In the genomic region with DNA sequence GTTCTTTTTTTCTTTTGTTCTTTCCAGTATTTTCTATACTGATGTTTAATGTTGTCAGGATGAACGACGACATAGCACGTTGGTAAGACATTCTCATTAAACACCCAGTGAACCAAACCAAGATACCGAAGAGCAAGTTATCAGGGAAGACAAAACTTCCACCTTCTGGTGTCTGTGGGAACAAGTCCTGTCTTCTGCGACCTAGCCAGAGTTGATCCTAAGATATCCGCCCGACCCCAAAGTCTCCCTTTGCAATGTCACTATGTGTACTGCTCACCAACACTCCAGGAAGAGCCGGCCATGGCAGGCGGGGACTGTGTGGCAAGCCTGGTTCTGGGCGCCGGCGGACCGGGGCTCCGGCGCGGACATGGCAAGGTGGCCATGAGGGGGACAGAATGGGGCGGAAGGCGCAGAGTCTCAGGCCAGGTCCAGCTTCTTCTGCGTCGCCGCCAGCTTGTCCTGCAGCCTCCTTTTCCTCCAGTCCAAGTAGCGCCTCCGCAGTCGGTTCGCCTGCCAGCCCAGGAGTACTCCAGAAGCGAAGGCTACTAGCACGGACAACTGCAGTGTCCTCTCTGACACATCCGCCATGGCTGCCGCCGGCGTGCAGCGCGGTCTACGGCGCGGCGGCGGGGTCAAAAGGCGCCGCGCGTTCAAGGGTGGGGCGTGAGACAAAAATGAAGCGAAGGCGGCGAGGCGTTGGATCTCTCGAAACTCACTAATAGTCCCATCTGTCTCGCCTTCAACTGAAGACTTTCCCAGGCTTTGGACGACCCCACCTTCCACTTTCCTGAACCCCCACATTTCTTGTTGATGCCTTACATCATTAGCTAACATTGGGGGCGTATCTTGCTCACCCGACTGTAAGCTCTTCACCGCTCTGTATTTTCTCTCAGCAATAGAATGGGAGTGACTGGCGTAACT, we compare ENCODE assay signal across 1 cellular context.
A peak's percentile ranks its signal among the peaks of the same experiment; 100 is the strongest.
TF ChIP-seq lines count a peak whose summit lies in the region.

A gene with protein sequence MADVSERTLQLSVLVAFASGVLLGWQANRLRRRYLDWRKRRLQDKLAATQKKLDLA (minus strand): TSS at position 610 of the 921 bp plus-strand sequence. CDS start 22 bp downstream, at position 588.

TF ChIP-seq in HepG2, 621 proteins besides CTCF, POLR2A, EP300 and RAD21 (continued from another document and continues in another):
- no peak for TF ChIP-seq ZNF841 (CRISPR knock-in tag; IDR thresholded peaks at IDR 0.05; ENCODE audit: borderline replicate concordance)
- peak; percentile 76 for TF ChIP-seq REPIN1 (CRISPR knock-in tag; IDR thresholded peaks at IDR 0.05; ENCODE audit: borderline replicate concordance, low read depth)
- no peak for TF ChIP-seq RBM22 (optimal IDR thresholded peaks at IDR 0.05; ENCODE audit: low read length)
- TF ChIP-seq, protein P1, sequence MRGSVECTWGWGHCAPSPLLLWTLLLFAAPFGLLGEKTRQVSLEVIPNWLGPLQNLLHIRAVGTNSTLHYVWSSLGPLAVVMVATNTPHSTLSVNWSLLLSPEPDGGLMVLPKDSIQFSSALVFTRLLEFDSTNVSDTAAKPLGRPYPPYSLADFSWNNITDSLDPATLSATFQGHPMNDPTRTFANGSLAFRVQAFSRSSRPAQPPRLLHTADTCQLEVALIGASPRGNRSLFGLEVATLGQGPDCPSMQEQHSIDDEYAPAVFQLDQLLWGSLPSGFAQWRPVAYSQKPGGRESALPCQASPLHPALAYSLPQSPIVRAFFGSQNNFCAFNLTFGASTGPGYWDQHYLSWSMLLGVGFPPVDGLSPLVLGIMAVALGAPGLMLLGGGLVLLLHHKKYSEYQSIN (CRISPR knock-in tag; IDR thresholded peaks at IDR 0.05; ENCODE audit: borderline replicate concordance) = no peak; the same call in 1 of the 2 replicates
- no peak for TF ChIP-seq HMGA1 (CRISPR knock-in tag; conservative IDR thresholded peaks at IDR 0.05)
- TF ChIP-seq TOE1 (CRISPR knock-in tag; IDR thresholded peaks at IDR 0.05) = 0 out of 2 replicates have a peak, but pooled peaks have one; percentile 63
- TF ChIP-seq, protein P2, sequence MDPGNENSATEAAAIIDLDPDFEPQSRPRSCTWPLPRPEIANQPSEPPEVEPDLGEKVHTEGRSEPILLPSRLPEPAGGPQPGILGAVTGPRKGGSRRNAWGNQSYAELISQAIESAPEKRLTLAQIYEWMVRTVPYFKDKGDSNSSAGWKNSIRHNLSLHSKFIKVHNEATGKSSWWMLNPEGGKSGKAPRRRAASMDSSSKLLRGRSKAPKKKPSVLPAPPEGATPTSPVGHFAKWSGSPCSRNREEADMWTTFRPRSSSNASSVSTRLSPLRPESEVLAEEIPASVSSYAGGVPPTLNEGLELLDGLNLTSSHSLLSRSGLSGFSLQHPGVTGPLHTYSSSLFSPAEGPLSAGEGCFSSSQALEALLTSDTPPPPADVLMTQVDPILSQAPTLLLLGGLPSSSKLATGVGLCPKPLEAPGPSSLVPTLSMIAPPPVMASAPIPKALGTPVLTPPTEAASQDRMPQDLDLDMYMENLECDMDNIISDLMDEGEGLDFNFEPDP (CRISPR knock-in tag; conservative IDR thresholded peaks at IDR 0.05) = peak; percentile 99
- TF ChIP-seq SRF (IDR thresholded peaks at IDR 0.05; ENCODE audit: low read depth, low read length) = no peak
- no peak for TF ChIP-seq TAF15 (IDR thresholded peaks at IDR 0.05; ENCODE audit: low read depth, low read length, poor library complexity, severe bottlenecking)
- peak; percentile 94 for TF ChIP-seq HOXA3 (CRISPR knock-in tag; IDR thresholded peaks at IDR 0.05)
- peak; percentile 62 for TF ChIP-seq SP4 (CRISPR knock-in tag; IDR thresholded peaks at IDR 0.05)
- no peak for TF ChIP-seq RELA (CRISPR knock-in tag; IDR thresholded peaks at IDR 0.05)
- TF ChIP-seq SRSF4 (IDR thresholded peaks at IDR 0.05; ENCODE audit: low read depth, low read length, poor library complexity, severe bottlenecking) = no peak
- no peak for TF ChIP-seq HMG20A (CRISPR knock-in tag; IDR thresholded peaks at IDR 0.05; ENCODE audit: borderline replicate concordance)
- TF ChIP-seq ATRX (CRISPR knock-in tag; IDR thresholded peaks at IDR 0.05; ENCODE audit: borderline replicate concordance) = no peak
- peak; percentile 61; the same call in 1 of the 2 replicates for TF ChIP-seq ZNF441 (CRISPR knock-in tag; IDR thresholded peaks at IDR 0.05; ENCODE audit: borderline replicate concordance)
- TF ChIP-seq TBL1XR1 (IDR thresholded peaks at IDR 0.05; ENCODE audit: borderline replicate concordance, low read length, partially characterized antibody) = peak; percentile 58
- TF ChIP-seq KAT7 (CRISPR knock-in tag; IDR thresholded peaks at IDR 0.05; ENCODE audit: borderline replicate concordance) = peak; percentile 94
- TF ChIP-seq KDM5B (CRISPR knock-in tag; IDR thresholded peaks at IDR 0.05; ENCODE audit: borderline replicate concordance) = peak; percentile 95
- TF ChIP-seq, protein P3, sequence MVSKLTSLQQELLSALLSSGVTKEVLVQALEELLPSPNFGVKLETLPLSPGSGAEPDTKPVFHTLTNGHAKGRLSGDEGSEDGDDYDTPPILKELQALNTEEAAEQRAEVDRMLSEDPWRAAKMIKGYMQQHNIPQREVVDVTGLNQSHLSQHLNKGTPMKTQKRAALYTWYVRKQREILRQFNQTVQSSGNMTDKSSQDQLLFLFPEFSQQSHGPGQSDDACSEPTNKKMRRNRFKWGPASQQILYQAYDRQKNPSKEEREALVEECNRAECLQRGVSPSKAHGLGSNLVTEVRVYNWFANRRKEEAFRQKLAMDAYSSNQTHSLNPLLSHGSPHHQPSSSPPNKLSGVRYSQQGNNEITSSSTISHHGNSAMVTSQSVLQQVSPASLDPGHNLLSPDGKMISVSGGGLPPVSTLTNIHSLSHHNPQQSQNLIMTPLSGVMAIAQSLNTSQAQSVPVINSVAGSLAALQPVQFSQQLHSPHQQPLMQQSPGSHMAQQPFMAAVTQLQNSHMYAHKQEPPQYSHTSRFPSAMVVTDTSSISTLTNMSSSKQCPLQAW (CRISPR knock-in tag; IDR thresholded peaks at IDR 0.05) = peak; percentile 73; the same call in 1 of the 2 replicates
- TF ChIP-seq ELF1 (CRISPR knock-in tag; IDR thresholded peaks at IDR 0.05) = peak; percentile 68; the same call in 1 of the 2 replicates
- peak; percentile 48; the same call in 1 of the 2 replicates for TF ChIP-seq E2F5 (CRISPR knock-in tag; conservative IDR thresholded peaks at IDR 0.05)
- TF ChIP-seq, protein P4, sequence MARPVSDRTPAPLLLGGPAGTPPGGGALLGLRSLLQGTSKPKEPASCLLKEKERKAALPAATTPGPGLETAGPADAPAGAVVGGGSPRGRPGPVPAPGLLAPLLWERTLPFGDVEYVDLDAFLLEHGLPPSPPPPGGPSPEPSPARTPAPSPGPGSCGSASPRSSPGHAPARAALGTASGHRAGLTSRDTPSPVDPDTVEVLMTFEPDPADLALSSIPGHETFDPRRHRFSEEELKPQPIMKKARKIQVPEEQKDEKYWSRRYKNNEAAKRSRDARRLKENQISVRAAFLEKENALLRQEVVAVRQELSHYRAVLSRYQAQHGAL (CRISPR knock-in tag; IDR thresholded peaks at IDR 0.05; ENCODE audit: not compliant biosample characterization) = no peak
- TF ChIP-seq ZNF713 (CRISPR knock-in tag; IDR thresholded peaks at IDR 0.05) = no peak
- TF ChIP-seq ZFP90 (CRISPR knock-in tag; IDR thresholded peaks at IDR 0.05; ENCODE audit: borderline replicate concordance) = no peak; the same call in 1 of the 2 replicates
- no peak for TF ChIP-seq NFKBIZ (CRISPR knock-in tag; IDR thresholded peaks at IDR 0.05)
- no peak for TF ChIP-seq ZNF720 (CRISPR knock-in tag; IDR thresholded peaks at IDR 0.05)
- TF ChIP-seq ZNF484 (CRISPR knock-in tag; IDR thresholded peaks at IDR 0.05; ENCODE audit: borderline replicate concordance, low read depth) = no peak
- TF ChIP-seq ONECUT2 (CRISPR knock-in tag; IDR thresholded peaks at IDR 0.05) = no peak
- no peak for TF ChIP-seq TCF12 (IDR thresholded peaks at IDR 0.05)
- 0 out of 2 replicates have a peak, but pooled peaks have one; percentile 55 for TF ChIP-seq TCF12 (CRISPR knock-in tag; IDR thresholded peaks at IDR 0.05)
- no peak for TF ChIP-seq ZNF496 (CRISPR knock-in tag; IDR thresholded peaks at IDR 0.05; ENCODE audit: insufficient replicate concordance)
- TF ChIP-seq ZBTB26 (CRISPR knock-in tag; IDR thresholded peaks at IDR 0.05; ENCODE audit: borderline replicate concordance) = peak; percentile 69; the same call in 1 of the 2 replicates
- no peak; the same call in 1 of the 2 replicates for TF ChIP-seq KLF15 (CRISPR knock-in tag; IDR thresholded peaks at IDR 0.05; ENCODE audit: borderline replicate concordance)
- TF ChIP-seq NBN (conservative IDR thresholded peaks at IDR 0.05) = no peak
- peak; percentile 96 for TF ChIP-seq KDM2A (CRISPR knock-in tag; IDR thresholded peaks at IDR 0.05; ENCODE audit: borderline replicate concordance, low read depth)
- TF ChIP-seq ZNF710 (CRISPR knock-in tag; IDR thresholded peaks at IDR 0.05; ENCODE audit: borderline replicate concordance) = 0 out of 2 replicates have a peak, but pooled peaks have one; percentile 48
- 0 out of 2 replicates have a peak, but pooled peaks have one; percentile 63 for TF ChIP-seq ZNF749 (CRISPR knock-in tag; IDR thresholded peaks at IDR 0.05; ENCODE audit: borderline replicate concordance)
- TF ChIP-seq KAT2B (IDR thresholded peaks at IDR 0.05; ENCODE audit: borderline replicate concordance, low read depth, low read length) = no peak
- TF ChIP-seq PRDM15 (CRISPR knock-in tag; IDR thresholded peaks at IDR 0.05) = no peak
- TF ChIP-seq ZNF552 (CRISPR knock-in tag; IDR thresholded peaks at IDR 0.05; ENCODE audit: borderline replicate concordance) = peak; percentile 83; the same call in 1 of the 2 replicates
- peak; percentile 87; the same call in 1 of the 2 replicates for TF ChIP-seq ZNF709 (CRISPR knock-in tag; IDR thresholded peaks at IDR 0.05)
- TF ChIP-seq, protein P5, sequence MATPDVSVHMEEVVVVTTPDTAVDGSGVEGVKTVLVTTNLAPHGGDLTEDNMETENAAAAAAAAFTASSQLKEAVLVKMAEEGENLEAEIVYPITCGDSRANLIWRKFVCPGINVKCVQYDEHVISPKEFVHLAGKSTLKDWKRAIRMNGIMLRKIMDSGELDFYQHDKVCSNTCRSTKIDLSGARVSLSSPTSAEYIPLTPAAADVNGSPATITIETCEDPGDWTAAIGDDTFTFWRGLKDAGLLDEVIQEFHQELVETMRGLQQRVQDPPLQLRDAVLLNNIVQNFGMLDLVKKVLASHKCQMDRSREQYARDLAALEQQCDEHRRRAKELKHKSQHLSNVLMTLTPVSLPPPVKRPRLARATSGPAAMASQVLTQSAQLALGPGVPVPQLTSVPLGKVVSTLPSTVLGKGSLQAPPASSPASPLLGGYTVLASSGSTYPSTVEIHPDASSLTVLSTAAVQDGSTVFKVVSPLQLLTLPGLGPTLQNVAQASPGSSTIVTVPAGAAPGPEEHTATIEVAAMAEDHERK (CRISPR knock-in tag; IDR thresholded peaks at IDR 0.05; ENCODE audit: low read depth) = peak; percentile 85
- TF ChIP-seq CENPT (CRISPR knock-in tag; IDR thresholded peaks at IDR 0.05; ENCODE audit: low read depth) = peak; percentile 67; the same call in 1 of the 2 replicates
